ENCODE assay signal across 17 cellular contexts in the genomic region with DNA sequence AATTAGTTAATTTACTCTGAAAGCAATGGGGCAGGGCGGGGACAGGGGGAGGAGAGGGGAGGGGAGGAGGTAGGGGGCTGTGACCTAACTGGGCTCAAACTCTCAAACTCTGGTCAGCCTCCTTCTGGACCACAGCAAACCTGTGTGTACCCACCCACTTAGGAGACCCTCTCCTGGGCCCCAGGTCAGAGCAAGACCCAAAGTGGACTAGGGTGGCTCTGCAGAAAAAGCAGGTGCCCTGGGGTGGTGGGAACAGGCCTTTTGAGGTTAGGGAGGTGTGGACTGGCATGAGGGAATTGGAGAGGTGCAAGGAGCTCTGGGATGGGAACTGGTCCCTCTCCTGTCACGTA. TPM values are rescaled to one million over a fixed set of nuclear protein-coding genes. Genes with fewer than 3 reads are reported as not detected.
A peak's percentile ranks its signal among the peaks of the same experiment; 100 is the strongest.
DNase-seq lines count a peak whose midpoint lies in the region; ATAC-seq, FAIRE-seq and TF ChIP-seq lines count a peak whose summit lies in the region.
"Had no signal": no experiment of that assay in that cellular context is flagged by ENCODE, and none has a peak within 500 bp of the region (broad histone marks: within the 10 kb centered on the region; RNA-seq: fewer than 3 reads in every experiment).

No MANE protein-coding gene starts in this region.

- POLR2A ChIA-PET in HepG2 (lab: Yijun Ruan, JAX): interaction anchor here (1.3 kb wide), 1 partner anchor 306 kb away, joined by 3 read pairs; a partner anchor contains a TSS

- H3K4me3 ChIP-seq in HepG2 (replicated peaks in 1 of 3; ENCODE audit: insufficient read depth in 1 of 3, low read depth in 2 of 3, low read length in 3 of 3): peak overlapping the region; percentile 23 to 74 (median 46)
- H3K4me3 ChIP-seq in right lobe of liver: no peak overlapping the region
- no peak overlapping the region for H3K4me3 ChIP-seq in adipocyte (ENCODE audit: low read length)
- H3K4me3 ChIP-seq in iPS-20b (ENCODE audit: low read length): peak overlapping the region; percentile 59; the same call in 1 of the 2 replicates
- no peak overlapping the region for H3K4me3 ChIP-seq in tibial nerve

- DNase-seq in HepG2 (ENCODE audit: low spot score) (no peak), right lobe of liver (no peak), adipocyte (ENCODE audit: low read depth) (no peak), GDM1 (lab: John Stamatoyannopoulos, UW) (no peak), tibial nerve (ENCODE audit: low spot score in 2 of 2) (no peak), HK-2 (ENCODE audit: unreplicated experiment) (no peak)
- no peak for DNase-seq in stimulated activated CD8-positive, alpha-beta memory T cell treated with anti-CD3 and anti-CD28 coated beads, Interleukin-4, amount 100 ng/mL, for 48 hours
- DNase-seq: activated CD4-positive, alpha-beta T cell treated with anti-CD3 and anti-CD28 coated beads, Interleukin-2, amount 50 U/mL, for 4 hours; central memory CD4-positive, alpha-beta T cell; effector memory CD8-positive, alpha-beta T cell; naive B cell; NCI-H1048; NCI-H69; PC-3 had no signal

- no peak for TF ChIP-seq CTCF in HepG2 (CRISPR knock-in tag; IDR thresholded peaks at IDR 0.05)
- TF ChIP-seq CTCF in right lobe of liver (IDR thresholded peaks at IDR 0.05): no peak
- TF ChIP-seq CTCF in tibial nerve (IDR thresholded peaks at IDR 0.05): no peak

- intact Hi-C loops in HepG2 (cut with micrococcal nuclease; ENCODE audit: unreplicated experiment) (loop anchor here (1.0 kb wide), 1 partner anchor 124 kb away; no protein-coding TSS in a partner anchor), right lobe of liver (cut with DNase I) (loop anchor here in 1 of 2 donors (5.0 kb wide), 1 partner anchor 309 kb away; no protein-coding TSS in a partner anchor)

- H3K9ac ChIP-seq in HepG2 (ENCODE audit: insufficient read depth, low read depth, low read length): peak overlapping the region; percentile 48
- H3K9ac ChIP-seq in adipocyte (ENCODE audit: low read length): peak overlapping the region; percentile 21
- no peak overlapping the region for H3K9ac ChIP-seq in iPS-20b (ENCODE audit: low read depth, low read length)

- CTCF ChIA-PET in HepG2 (lab: Yijun Ruan, JAX; ENCODE audit: low intra/inter-chr PET ratio, low total read pairs): interaction anchor here (0.8 to 1.6 kb wide), 2 partner anchors 307 to 409 kb away, joined by 3 to 5 read pairs; no protein-coding TSS in a partner anchor

- no peaks in the 10 kb centered on the region for H3K27me3 ChIP-seq in HepG2 (ENCODE audit: control insufficient read depth in 1 of 2, insufficient read depth in 2 of 2, low read length in 2 of 2)
- H3K27me3 ChIP-seq in right lobe of liver: no peaks in the 10 kb centered on the region
- no peaks in the 10 kb centered on the region for H3K27me3 ChIP-seq in adipocyte (replicated peaks; ENCODE audit: control insufficient read depth, insufficient read depth, low read length)
- peaks cover 21% of the 10 kb centered on the region for H3K27me3 ChIP-seq in iPS-20b (ENCODE audit: insufficient read depth, low read length)
- H3K27me3 ChIP-seq in tibial nerve: no peaks in the 10 kb centered on the region

- BruUV-seq in HepG2 (replicated peaks; lab: Mats Ljungman, UMichigan): no TSS peak

- no peak for TF ChIP-seq POLR2A in HepG2 (IDR thresholded peaks at IDR 0.05; ENCODE audit: insufficient read depth in 1 of 2, low read depth in 2 of 2, low read length in 2 of 2)
- TF ChIP-seq POLR2A in right lobe of liver (IDR thresholded peaks at IDR 0.05): no peak
- TF ChIP-seq POLR2A in tibial nerve (IDR thresholded peaks at IDR 0.05): no peak

- H3K9me3 ChIP-seq in HepG2 (ENCODE audit: low read length): no peaks in the 10 kb centered on the region
- H3K9me3 ChIP-seq in right lobe of liver: no peaks in the 10 kb centered on the region
- H3K9me3 ChIP-seq in adipocyte (ENCODE audit: control insufficient read depth, low read length): no peaks in the 10 kb centered on the region
- no peaks in the 10 kb centered on the region for H3K9me3 ChIP-seq in iPS-20b (ENCODE audit: insufficient read depth, low read depth, low read length)
- H3K9me3 ChIP-seq in tibial nerve: no peaks in the 10 kb centered on the region

- peak overlapping the region; percentile 91 for H3K4me2 ChIP-seq in HepG2 (ENCODE audit: low read depth, low read length)

- H4K20me1 ChIP-seq in HepG2 (ENCODE audit: insufficient read depth, low read length): no peaks in the 10 kb centered on the region

- no peaks in the 10 kb centered on the region for H3K36me3 ChIP-seq in HepG2 (replicated peaks in 1 of 2; ENCODE audit: control insufficient read depth in 1 of 2, insufficient read depth in 2 of 2, low read length in 2 of 2)
- H3K36me3 ChIP-seq in right lobe of liver: no peaks in the 10 kb centered on the region
- no peaks in the 10 kb centered on the region for H3K36me3 ChIP-seq in adipocyte (ENCODE audit: control insufficient read depth, insufficient read depth, low read length, severe bottlenecking)
- no peaks in the 10 kb centered on the region for H3K36me3 ChIP-seq in iPS-20b (ENCODE audit: insufficient read depth, low read depth, low read length)
- H3K36me3 ChIP-seq in tibial nerve: no peaks in the 10 kb centered on the region

- H3K27ac ChIP-seq in HepG2 (ENCODE audit: extremely low read length, insufficient read depth, low read length): peak overlapping the region; percentile 57
- H3K27ac ChIP-seq in right lobe of liver: peak overlapping the region in 1 of 3 donors; percentile 87
- H3K27ac ChIP-seq in iPS-20b (ENCODE audit: low read length): no peak overlapping the region
- peak overlapping the region in 2 of 4 donors; percentile 32 to 76 for H3K27ac ChIP-seq in tibial nerve

- no peak for ATAC-seq in HepG2
- ATAC-seq in right lobe of liver: no peak
- ATAC-seq: effector memory CD8-positive, alpha-beta T cell; PC-3 had no signal

- H3K4me1 ChIP-seq in HepG2 (ENCODE audit: insufficient read depth, low read length): peaks cover 92% of the 10 kb centered on the region
- peaks cover 0 to 32% (median 4%) of the 10 kb centered on the region in 4 donors for H3K4me1 ChIP-seq in right lobe of liver
- H3K4me1 ChIP-seq in adipocyte (ENCODE audit: control insufficient read depth, insufficient read depth, low read length): peaks cover 30% of the 10 kb centered on the region
- H3K4me1 ChIP-seq in iPS-20b (ENCODE audit: insufficient read depth, low read length): peaks cover 9% of the 10 kb centered on the region; the same call in 1 of the 2 replicates
- peaks cover 0 to 55% (median 28%) of the 10 kb centered on the region in 4 donors for H3K4me1 ChIP-seq in tibial nerve

- in situ Hi-C loops in HepG2 (cut with HindIII; ENCODE audit: extremely low pct_ligation_motif_present, low pct_unique_long_range_greater_than_20kb): loop anchor here (5.0 to 10.0 kb wide), 5 partner anchors 121 to 409 kb away; a partner anchor contains a TSS

- H2AFZ ChIP-seq in HepG2 (ENCODE audit: low read length): no peak overlapping the region

- TF ChIP-seq RAD21 in HepG2 (CRISPR knock-in tag; IDR thresholded peaks at IDR 0.05): no peak

- TF ChIP-seq EP300 in HepG2 (IDR thresholded peaks at IDR 0.05; ENCODE audit: low read depth in 2 of 2, low read length in 2 of 2) (no peak), HepG2 (CRISPR knock-in tag; IDR thresholded peaks at IDR 0.05; ENCODE audit: borderline replicate concordance) (no peak), tibial nerve (IDR thresholded peaks at IDR 0.05) (no peak)

- no peak for FAIRE-seq in HepG2 (lab: Jason Lieb, UNC)
- FAIRE-seq: D721Med, urothelium cell line had no signal

- 43% methylated on average over 2 of the region's 2 CpGs for WGBS in HepG2 (ENCODE audit: low lambda C conversion rate)
- 100% methylated on average over 1 of the region's 2 CpGs for WGBS in right lobe of liver (ENCODE audit: insufficient coverage, low coverage, low lambda C conversion rate, missing lambda C conversion rate)
- 56 to 61% methylated on average over 2 of the region's 2 CpGs for WGBS in tibial nerve, 2 donors

- no peaks in the 10 kb centered on the region for H3K79me2 ChIP-seq in HepG2 (ENCODE audit: insufficient read depth, low read length)

RNA-seq across cellular contexts. Expression of a gene that starts 51.3 kb away (rescaled TPM):
- total RNA-seq in HepG2 (2016; rRNA removed; fragmentation: Illumina TruSeq; extraction: Trizol) (178 and 191 TPM in 2 replicates), right lobe of liver (10 to 100 TPM; 26.5 to 70.0 (median 35.4) TPM), tibial nerve (10 to 100 TPM in 3 of 4 donors, 1 to 10 TPM in 1; 8.8 to 36.6 (median 18.9) TPM)
- 169 and 189 TPM in 2 replicates for total RNA-seq in HepG2 (2016; cell fraction: cytosol; rRNA removed; fragmentation: Illumina TruSeq; extraction: Trizol; ENCODE audit: low read depth)
- 186 and 208 TPM in 2 replicates for total RNA-seq in HepG2 (2016; cell fraction: insoluble cytoplasmic fraction; rRNA removed; fragmentation: Illumina TruSeq; extraction: Trizol)
- 148 and 200 TPM in 2 replicates for total RNA-seq in HepG2 (2016; cell fraction: membrane; rRNA removed; fragmentation: Illumina TruSeq; extraction: Trizol)
- 65.1 and 65.8 TPM in 2 replicates for total RNA-seq in HepG2 (2016; cell fraction: nucleus; rRNA removed; fragmentation: Illumina TruSeq; extraction: Trizol)
- 157 and 166 TPM in 2 replicates for polyA plus RNA-seq in HepG2 (2011; rRNA removed)
- polyA plus RNA-seq in HepG2 (2011; cell fraction: cytosol; rRNA removed): 144 and 170 TPM in 2 replicates
- 42.8 and 46.0 TPM in 2 replicates for polyA plus RNA-seq in HepG2 (2011; cell fraction: nucleus; rRNA removed)
- 135 and 137 TPM in 2 replicates for polyA plus RNA-seq in HepG2 (2012)
- 114 and 150 TPM in 2 replicates for polyA plus RNA-seq in HepG2 (2016; cell fraction: cytosol; fragmentation: Illumina TruSeq; extraction: Trizol; ENCODE audit: low read depth)
- 163 and 186 TPM in 2 replicates for polyA plus RNA-seq in HepG2 (2016; cell fraction: insoluble cytoplasmic fraction; fragmentation: Illumina TruSeq; extraction: Trizol; ENCODE audit: low read depth)
- 111 and 143 TPM in 2 replicates for polyA plus RNA-seq in HepG2 (2016; cell fraction: membrane; fragmentation: Illumina TruSeq; extraction: Trizol; ENCODE audit: low read depth)
- polyA plus RNA-seq in HepG2 (2016; cell fraction: nucleus; fragmentation: Illumina TruSeq; extraction: Trizol; ENCODE audit: insufficient read depth, low read depth): 92.9 and 98.5 TPM in 2 replicates
- polyA minus RNA-seq in HepG2 (2011; rRNA and poly(A)+ RNA removed; ENCODE audit: low replicate concordance): 33.2 and 40.9 TPM in 2 replicates
- 22.7 and 28.4 TPM in 2 replicates for polyA minus RNA-seq in HepG2 (2011; cell fraction: cytosol; rRNA and poly(A)+ RNA removed)
- 20.0 and 21.5 TPM in 2 replicates for polyA minus RNA-seq in HepG2 (2011; cell fraction: nucleus; rRNA and poly(A)+ RNA removed)

RNA-seq across cellular contexts. Expression of a gene that starts 51.4 kb away (rescaled TPM):
- total RNA-seq in HepG2 (2016; rRNA removed; fragmentation: Illumina TruSeq; extraction: Trizol): 13.9 and 27.4 TPM in 2 replicates
- 5.1 and 5.8 TPM in 2 replicates for total RNA-seq in HepG2 (2016; cell fraction: cytosol; rRNA removed; fragmentation: Illumina TruSeq; extraction: Trizol; ENCODE audit: low read depth)
- 11.4 and 28.3 TPM in 2 replicates for total RNA-seq in HepG2 (2016; cell fraction: insoluble cytoplasmic fraction; rRNA removed; fragmentation: Illumina TruSeq; extraction: Trizol)
- total RNA-seq in HepG2 (2016; cell fraction: membrane; rRNA removed; fragmentation: Illumina TruSeq; extraction: Trizol): 14.9 and 15.8 TPM in 2 replicates
- total RNA-seq in HepG2 (2016; cell fraction: nucleus; rRNA removed; fragmentation: Illumina TruSeq; extraction: Trizol): 28.7 and 33.8 TPM in 2 replicates
- 75.8 and 83.8 TPM in 2 replicates for polyA plus RNA-seq in HepG2 (2011; rRNA removed)
- 81.0 and 82.0 TPM in 2 replicates for polyA plus RNA-seq in HepG2 (2011; cell fraction: cytosol; rRNA removed)
- polyA plus RNA-seq in HepG2 (2011; cell fraction: nucleus; rRNA removed): 185 and 224 TPM in 2 replicates
- 37.7 and 41.7 TPM in 2 replicates for polyA plus RNA-seq in HepG2 (2012)
- 5.0 and 5.6 TPM in 2 replicates for polyA plus RNA-seq in HepG2 (2016; cell fraction: cytosol; fragmentation: Illumina TruSeq; extraction: Trizol; ENCODE audit: low read depth)
- polyA plus RNA-seq in HepG2 (2016; cell fraction: insoluble cytoplasmic fraction; fragmentation: Illumina TruSeq; extraction: Trizol; ENCODE audit: low read depth): 13.6 and 16.8 TPM in 2 replicates
- polyA plus RNA-seq in HepG2 (2016; cell fraction: membrane; fragmentation: Illumina TruSeq; extraction: Trizol; ENCODE audit: low read depth): 10.0 and 10.2 TPM in 2 replicates
- 69.5 and 76.1 TPM in 2 replicates for polyA plus RNA-seq in HepG2 (2016; cell fraction: nucleus; fragmentation: Illumina TruSeq; extraction: Trizol; ENCODE audit: insufficient read depth, low read depth)
- 62.2 and 179 TPM in 2 replicates for polyA minus RNA-seq in HepG2 (2011; rRNA and poly(A)+ RNA removed; ENCODE audit: low replicate concordance)
- 36.8 and 42.0 TPM in 2 replicates for polyA minus RNA-seq in HepG2 (2011; cell fraction: cytosol; rRNA and poly(A)+ RNA removed)
- 36.6 and 36.8 TPM in 2 replicates for polyA minus RNA-seq in HepG2 (2011; cell fraction: nucleus; rRNA and poly(A)+ RNA removed)
- 10 to 100 TPM; 30.6 to 41.0 (median 36.8) TPM for total RNA-seq in right lobe of liver
- total RNA-seq in tibial nerve: 10 to 100 TPM; 18.6 to 34.5 (median 27.6) TPM

Comparison
In these comparisons a context has a peak if more than half of its experiments do, and no peak if none do; other contexts are left out.
1. H3K4me3 ChIP-seq: peak in HepG2 (3 of 3) and iPS-20b (single experiment); none in right lobe of liver (0 of 3), adipocyte (single experiment) and tibial nerve (0 of 4).